In genomic region chr2:62300925-62301324, GRCh38 we compare ENCODE assay signal across 1 cellular context.
TF ChIP-seq lines count a peak whose summit lies in the region.

No MANE protein-coding gene starts in this region.

TF ChIP-seq in WTC11, 78 proteins besides CTCF, POLR2A, EP300 and RAD21 (continued from another document):
- no peak for TF ChIP-seq ZNF281 (CRISPR knock-in tag; IDR thresholded peaks at IDR 0.05)
- no peak for TF ChIP-seq PRRX2 (CRISPR knock-in tag; IDR thresholded peaks at IDR 0.05)
